8 cellular contexts compared by ENCODE assay signal in genomic region chr11:103097279-103097678, GRCh38.
"Had no signal": no experiment of that assay in that cellular context is flagged by ENCODE, and none has a peak within 500 bp of the region (broad histone marks: within the 10 kb centered on the region; RNA-seq: fewer than 3 reads in every experiment).

No MANE protein-coding gene starts in this region.

- H2AFZ ChIP-seq: GM23338 had no signal

- H3K4me3 ChIP-seq: GM23338, HAP-1 had no signal

- DNase-seq: H7, HFFc6, KBM-7 had no signal

- H3K36me3 ChIP-seq: HAP-1 had no signal

- H3K9me3 ChIP-seq: HAP-1 had no signal

- H3K9ac ChIP-seq: KMS-11 had no signal

- H3K4me2 ChIP-seq: GM23338, KMS-11 had no signal

- H3K27ac ChIP-seq: KMS-11 had no signal

- ATAC-seq: GM23338, HCT116 had no signal

- FAIRE-seq: HTR-8/SVneo had no signal
